Comparison of ENCODE assay signal across 11 cellular contexts in the genomic region with DNA sequence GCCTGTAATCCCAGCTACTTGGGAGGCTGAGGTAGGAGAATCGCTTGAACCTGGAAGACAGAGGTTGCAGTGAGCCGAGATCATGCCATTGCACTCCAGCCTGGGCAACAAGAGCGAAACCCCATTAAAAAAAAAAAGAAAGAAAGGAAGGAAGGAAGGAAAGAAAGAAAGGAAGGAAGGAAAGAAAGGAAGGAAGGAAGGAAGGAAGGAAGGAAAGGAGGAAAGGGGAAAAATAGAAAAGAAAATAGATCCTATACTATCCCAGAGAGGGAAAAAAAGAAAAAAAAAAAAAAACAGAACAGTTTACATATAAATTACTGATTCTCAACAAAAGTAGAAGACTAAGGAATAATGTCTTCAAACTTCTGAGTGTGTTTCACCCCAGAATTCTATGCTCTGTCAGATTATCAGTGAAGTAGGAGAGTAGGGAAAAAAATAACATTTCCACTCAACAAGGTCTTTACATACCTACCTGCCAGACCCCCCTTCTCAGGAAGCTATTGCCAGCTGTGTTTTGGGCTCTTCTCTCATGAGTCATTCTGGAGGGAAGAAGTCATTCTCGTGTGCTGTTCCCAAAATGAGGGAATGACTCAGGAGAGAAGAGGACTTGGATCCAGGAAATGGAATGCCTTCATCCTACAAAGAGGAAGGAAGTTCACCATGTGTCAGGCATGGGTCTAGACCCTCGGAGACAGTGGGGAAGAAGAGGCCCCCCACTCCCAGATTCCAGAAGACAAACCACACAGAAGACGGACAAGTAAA. TPM values are rescaled to one million over a fixed set of nuclear protein-coding genes. Genes with fewer than 3 reads are reported as not detected.
A peak's percentile ranks its signal among the peaks of the same experiment; 100 is the strongest.
DNase-seq lines count a peak whose midpoint lies in the region; ATAC-seq and TF ChIP-seq lines count a peak whose summit lies in the region.
"Had no signal": no experiment of that assay in that cellular context is flagged by ENCODE, and none has a peak within 500 bp of the region (broad histone marks: within the 10 kb centered on the region; RNA-seq: fewer than 3 reads in every experiment).

No MANE protein-coding gene starts in this region.

- H3K27me3 Mint-ChIP-seq in CD4-positive, CD25-positive, alpha-beta regulatory T cell: no peaks in the 10 kb centered on the region

- intact Hi-C loops in left lung (cut with DNase I): no loop called here
- intact Hi-C loops in left ventricle myocardium superior (cut with micrococcal nuclease): no loop called here
- intact Hi-C loops in spleen (cut with DNase I; ENCODE audit: low total_unique reads): no loop called here

- DNase-seq in CD4-positive, CD25-positive, alpha-beta regulatory T cell: no peak
- DNase-seq in HK-2 (ENCODE audit: unreplicated experiment) (peak; percentile 36), amniotic stem cell (lab: John Stamatoyannopoulos, UW) (peak; percentile 37), left lung (no peak), GOT3 (lab: John Stamatoyannopoulos, UW) (no peak), left ventricle myocardium superior (no peak), BE2C (no peak), spleen (no peak)
- DNase-seq: activated CD8-positive, alpha-beta memory T cell treated with anti-CD3 and anti-CD28 coated beads for 24 hours; MV-4-11; right cardiac atrium had no signal

- peaks cover 2 to 43% (median 20%) of the 10 kb centered on the region in 4 donors for H3K4me1 Mint-ChIP-seq in CD4-positive, CD25-positive, alpha-beta regulatory T cell

- WGBS in spleen, 5 donors: 78 to 86% (median 84%) methylated on average over 6 of the region's 6 CpGs

- no peak overlapping the region for H3K4me3 Mint-ChIP-seq in CD4-positive, CD25-positive, alpha-beta regulatory T cell

- ATAC-seq in CD4-positive, CD25-positive, alpha-beta regulatory T cell (ENCODE audit: low read depth in 2 of 2): no peak
- ATAC-seq in left lung: peak; percentile 13
- no peak for ATAC-seq in left ventricle myocardium superior
- ATAC-seq: right cardiac atrium had no signal

- H3K27ac Mint-ChIP-seq in CD4-positive, CD25-positive, alpha-beta regulatory T cell: peak overlapping the region; percentile 10 to 83 (median 65)

- H3K9me3 ChIP-seq in CD4-positive, CD25-positive, alpha-beta regulatory T cell (ENCODE audit: control insufficient read depth in 2 of 2, low read length in 2 of 2): no peaks in the 10 kb centered on the region
- H3K9me3 ChIP-seq in left lung: no peaks in the 10 kb centered on the region
- H3K9me3 ChIP-seq in BE2C: no peaks in the 10 kb centered on the region
- H3K9me3 ChIP-seq in spleen: no peaks in the 10 kb centered on the region

- H3K9me3 Mint-ChIP-seq in CD4-positive, CD25-positive, alpha-beta regulatory T cell: no peaks in the 10 kb centered on the region

- H3K4me1 ChIP-seq in CD4-positive, CD25-positive, alpha-beta regulatory T cell (ENCODE audit: control insufficient read depth, insufficient read depth, low read length, poor library complexity, severe bottlenecking): peaks cover 21% of the 10 kb centered on the region
- H3K4me1 ChIP-seq in left lung (peaks cover 0 to 18% of the 10 kb centered on the region in 2 donors), BE2C (no peaks in the 10 kb centered on the region), spleen (peaks cover 14 to 26% (median 23%) of the 10 kb centered on the region in 6 donors)

- H3K4me3 ChIP-seq in CD4-positive, CD25-positive, alpha-beta regulatory T cell (ENCODE audit: low read depth, low read length): no peak overlapping the region
- H3K4me3 ChIP-seq in left lung (no peak overlapping the region), BE2C (ENCODE audit: low read depth, low read length) (no peak overlapping the region), spleen (no peak overlapping the region)

- H3K27me3 ChIP-seq in CD4-positive, CD25-positive, alpha-beta regulatory T cell (ENCODE audit: control insufficient read depth, insufficient read depth, low read length): no peaks in the 10 kb centered on the region
- no peaks in the 10 kb centered on the region for H3K27me3 ChIP-seq in left lung
- H3K27me3 ChIP-seq in BE2C: no peaks in the 10 kb centered on the region
- no peaks in the 10 kb centered on the region for H3K27me3 ChIP-seq in spleen (replicated peaks in 1 of 7)

- TF ChIP-seq CTCF in left lung (IDR thresholded peaks at IDR 0.05): no peak
- no peak for TF ChIP-seq CTCF in BE2C (IDR thresholded peaks at IDR 0.05; ENCODE audit: low read depth, low read length)
- no peak for TF ChIP-seq CTCF in spleen (IDR thresholded peaks at IDR 0.05 in 8 of 11, conservative IDR thresholded peaks at IDR 0.05 in 3 of 11)

- H3K36me3 ChIP-seq in CD4-positive, CD25-positive, alpha-beta regulatory T cell (ENCODE audit: control insufficient read depth, insufficient read depth, low read length): peaks cover 39% of the 10 kb centered on the region
- peaks cover 0 to 12% of the 10 kb centered on the region in 2 donors for H3K36me3 ChIP-seq in left lung
- H3K36me3 ChIP-seq in BE2C: no peaks in the 10 kb centered on the region
- peaks cover 0 to 50% (median 18%) of the 10 kb centered on the region in 6 donors for H3K36me3 ChIP-seq in spleen

- H3K27ac ChIP-seq in CD4-positive, CD25-positive, alpha-beta regulatory T cell (ENCODE audit: insufficient read depth, low read length, poor library complexity, severe bottlenecking): no peak overlapping the region
- H3K27ac ChIP-seq in left lung: no peak overlapping the region
- H3K27ac ChIP-seq in spleen: no peak overlapping the region

- no peak for TF ChIP-seq POLR2A in spleen (IDR thresholded peaks at IDR 0.05)

- peaks cover 29% of the 10 kb centered on the region for H3K36me3 Mint-ChIP-seq in CD4-positive, CD25-positive, alpha-beta regulatory T cell

RNA-seq across cellular contexts. Expression of gene RGS10, which starts 20.9 kb away (rescaled TPM):
- 85.7 TPM for total RNA-seq in CD4-positive, CD25-positive, alpha-beta regulatory T cell
- polyA plus RNA-seq in CD4-positive, CD25-positive, alpha-beta regulatory T cell: 100 to 1,000 TPM; 165 to 188 (median 183) TPM
- total RNA-seq in left lung (10 to 100 TPM; 23.3 to 26.7 TPM), left ventricle myocardium superior (7.0 TPM), spleen (10 to 100 TPM; 29.1 to 74.1 (median 38.9) TPM)
- 6.8 TPM for polyA plus RNA-seq in BE2C (2012; ENCODE audit: insufficient read depth, insufficient read length, low read depth)
- polyA plus RNA-seq in spleen: 100 to 1,000 TPM in 1 of 3 donors, 10 to 100 TPM in 2; 52.7 to 127 (median 92.9) TPM

Comparison
In these comparisons a context has a peak if more than half of its experiments do, and no peak if none do; other contexts are left out.
1. DNase-seq: peak in HK-2 (single experiment) and amniotic stem cell (single experiment); none in CD4-positive, CD25-positive, alpha-beta regulatory T cell (0 of 3), left lung (0 of 2), GOT3 (single experiment), left ventricle myocardium superior (single experiment), BE2C (single experiment) and spleen (single experiment).